Comparison of ENCODE assay signal across 3 cellular contexts in genomic region chr22:47055461-47055860, GRCh38.
TF ChIP-seq lines count a peak whose summit lies in the region.

No MANE protein-coding gene starts in this region.

TF ChIP-seq in WTC11, 78 proteins besides CTCF, POLR2A, EP300 and RAD21:
- TF ChIP-seq NFATC4 (CRISPR knock-in tag; IDR thresholded peaks at IDR 0.05) (no peak), ZNF416 (CRISPR knock-in tag; IDR thresholded peaks at IDR 0.05) (no peak), FOXP1 (CRISPR knock-in tag; IDR thresholded peaks at IDR 0.05; ENCODE audit: borderline replicate concordance) (no peak), ZNF317 (CRISPR knock-in tag; IDR thresholded peaks at IDR 0.05; ENCODE audit: borderline replicate concordance, low read depth) (no peak)

TF ChIP-seq in HepG2, 621 proteins besides CTCF, POLR2A, EP300 and RAD21:
- TF ChIP-seq NONO (IDR thresholded peaks at IDR 0.05) (no peak), NONO (CRISPR knock-in tag; conservative IDR thresholded peaks at IDR 0.05) (no peak), ELF4 (CRISPR knock-in tag; IDR thresholded peaks at IDR 0.05; ENCODE audit: borderline replicate concordance) (no peak)

TF ChIP-seq in GM23338, 12 proteins besides CTCF, POLR2A, EP300 and RAD21:
- no peak for TF ChIP-seq ZNF462 (CRISPR knock-in tag; IDR thresholded peaks at IDR 0.05)
- no peak for TF ChIP-seq JUNB (IDR thresholded peaks at IDR 0.05; ENCODE audit: unreplicated experiment)
- TF ChIP-seq REST (IDR thresholded peaks at IDR 0.05; ENCODE audit: unreplicated experiment) = no peak
- TF ChIP-seq EZH2 (IDR thresholded peaks at IDR 0.05; ENCODE audit: low read depth, unreplicated experiment) = no peak
- TF ChIP-seq CREB1 (CRISPR knock-in tag; IDR thresholded peaks at IDR 0.05; ENCODE audit: low read depth) = no peak
- TF ChIP-seq ETS1 (IDR thresholded peaks at IDR 0.05) = no peak
- no peak for TF ChIP-seq NANOG (IDR thresholded peaks at IDR 0.05; ENCODE audit: borderline replicate concordance)
- TF ChIP-seq STAT1 (IDR thresholded peaks at IDR 0.05; ENCODE audit: unreplicated experiment) = no peak
- no peak for TF ChIP-seq ZNF114 (CRISPR knock-in tag; IDR thresholded peaks at IDR 0.05)
- TF ChIP-seq ZNF331 (CRISPR knock-in tag; IDR thresholded peaks at IDR 0.05; ENCODE audit: low read depth) = no peak
- no peak for TF ChIP-seq POLR2AphosphoS5 (IDR thresholded peaks at IDR 0.05; ENCODE audit: low read depth)
